ENCODE assay signal across 2 cellular contexts in the genomic region with DNA sequence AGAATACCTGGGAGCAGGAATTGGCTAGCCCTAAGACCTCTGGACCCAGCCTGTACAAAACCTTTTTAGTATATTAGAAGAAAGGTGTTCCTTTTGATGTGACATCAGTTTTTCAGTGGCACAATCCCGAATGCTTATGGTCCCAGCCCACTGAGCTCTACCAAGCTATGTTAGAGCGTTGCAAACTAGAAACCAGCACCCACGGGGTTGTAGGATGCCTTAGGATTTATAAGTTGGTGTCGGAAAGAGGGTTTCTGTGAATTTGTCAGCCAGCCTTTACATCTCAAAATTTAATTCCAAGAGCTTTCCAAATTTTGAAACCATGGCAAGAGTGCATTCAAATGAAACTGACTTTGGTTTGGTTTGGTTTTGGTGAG.
TF ChIP-seq lines count a peak whose summit lies in the region.

No MANE protein-coding gene starts in this region.

TF ChIP-seq in H1, 55 proteins besides CTCF, POLR2A, EP300 and RAD21:
- TF ChIP-seq KDM4A (IDR thresholded peaks at IDR 0.05; ENCODE audit: low read depth, low read length, severe bottlenecking) (peak; percentile 51), SP1 (IDR thresholded peaks at IDR 0.05; ENCODE audit: low read depth, low read length) (0 out of 2 replicates have a peak, but pooled peaks have one; percentile 0), CHD1 (IDR thresholded peaks at IDR 0.05; ENCODE audit: low read depth, low read length) (no peak), TAF1 (IDR thresholded peaks at IDR 0.05; ENCODE audit: low read depth, low read length) (no peak)

TF ChIP-seq in neural cell, 6 proteins besides CTCF, POLR2A, EP300 and RAD21:
- TF ChIP-seq POLR2AphosphoS5 (IDR thresholded peaks at IDR 0.05) (no peak), TAF1 (IDR thresholded peaks at IDR 0.05; ENCODE audit: low read depth) (no peak), EZH2 (IDR thresholded peaks at IDR 0.05; ENCODE audit: borderline replicate concordance, insufficient read depth, low read length, poor library complexity, severe bottlenecking) (no peak), MXI1 (conservative IDR thresholded peaks at IDR 0.05; ENCODE audit: poor library complexity, severe bottlenecking) (no peak), SMC3 (conservative IDR thresholded peaks at IDR 0.05; ENCODE audit: poor library complexity) (no peak)
- TF ChIP-seq, protein P1, sequence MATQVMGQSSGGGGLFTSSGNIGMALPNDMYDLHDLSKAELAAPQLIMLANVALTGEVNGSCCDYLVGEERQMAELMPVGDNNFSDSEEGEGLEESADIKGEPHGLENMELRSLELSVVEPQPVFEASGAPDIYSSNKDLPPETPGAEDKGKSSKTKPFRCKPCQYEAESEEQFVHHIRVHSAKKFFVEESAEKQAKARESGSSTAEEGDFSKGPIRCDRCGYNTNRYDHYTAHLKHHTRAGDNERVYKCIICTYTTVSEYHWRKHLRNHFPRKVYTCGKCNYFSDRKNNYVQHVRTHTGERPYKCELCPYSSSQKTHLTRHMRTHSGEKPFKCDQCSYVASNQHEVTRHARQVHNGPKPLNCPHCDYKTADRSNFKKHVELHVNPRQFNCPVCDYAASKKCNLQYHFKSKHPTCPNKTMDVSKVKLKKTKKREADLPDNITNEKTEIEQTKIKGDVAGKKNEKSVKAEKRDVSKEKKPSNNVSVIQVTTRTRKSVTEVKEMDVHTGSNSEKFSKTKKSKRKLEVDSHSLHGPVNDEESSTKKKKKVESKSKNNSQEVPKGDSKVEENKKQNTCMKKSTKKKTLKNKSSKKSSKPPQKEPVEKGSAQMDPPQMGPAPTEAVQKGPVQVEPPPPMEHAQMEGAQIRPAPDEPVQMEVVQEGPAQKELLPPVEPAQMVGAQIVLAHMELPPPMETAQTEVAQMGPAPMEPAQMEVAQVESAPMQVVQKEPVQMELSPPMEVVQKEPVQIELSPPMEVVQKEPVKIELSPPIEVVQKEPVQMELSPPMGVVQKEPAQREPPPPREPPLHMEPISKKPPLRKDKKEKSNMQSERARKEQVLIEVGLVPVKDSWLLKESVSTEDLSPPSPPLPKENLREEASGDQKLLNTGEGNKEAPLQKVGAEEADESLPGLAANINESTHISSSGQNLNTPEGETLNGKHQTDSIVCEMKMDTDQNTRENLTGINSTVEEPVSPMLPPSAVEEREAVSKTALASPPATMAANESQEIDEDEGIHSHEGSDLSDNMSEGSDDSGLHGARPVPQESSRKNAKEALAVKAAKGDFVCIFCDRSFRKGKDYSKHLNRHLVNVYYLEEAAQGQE (IDR thresholded peaks at IDR 0.05; ENCODE audit: borderline replicate concordance): no peak
